In the genomic region with DNA sequence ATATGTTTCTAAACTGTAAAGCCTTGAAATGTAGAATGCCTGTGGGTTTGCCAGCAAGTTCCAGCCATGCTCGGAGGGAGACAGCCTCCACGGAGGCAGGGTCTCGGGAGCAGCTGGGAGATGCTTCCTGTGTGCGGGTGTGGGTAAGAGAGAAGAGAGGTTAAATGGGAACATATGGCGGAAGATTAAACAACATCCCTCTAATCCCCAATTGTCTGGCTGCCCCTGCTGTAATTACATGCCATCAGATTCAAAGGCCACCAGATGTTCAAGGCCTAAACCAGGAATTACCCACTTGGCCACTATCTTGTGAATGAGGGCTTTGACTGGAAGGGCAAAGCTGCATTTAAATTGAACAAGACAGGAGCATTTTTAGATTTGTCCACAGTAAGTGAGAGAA, we compare ENCODE assay signal across 1 cellular context.
TF ChIP-seq lines count a peak whose summit lies in the region.

No MANE protein-coding gene starts in this region.

TF ChIP-seq in SK-N-SH treated with all-trans-retinoic acid at 6 μM for 48 hours, 23 proteins besides CTCF, POLR2A, EP300 and RAD21 (continued from another document):
- TF ChIP-seq, protein P1, sequence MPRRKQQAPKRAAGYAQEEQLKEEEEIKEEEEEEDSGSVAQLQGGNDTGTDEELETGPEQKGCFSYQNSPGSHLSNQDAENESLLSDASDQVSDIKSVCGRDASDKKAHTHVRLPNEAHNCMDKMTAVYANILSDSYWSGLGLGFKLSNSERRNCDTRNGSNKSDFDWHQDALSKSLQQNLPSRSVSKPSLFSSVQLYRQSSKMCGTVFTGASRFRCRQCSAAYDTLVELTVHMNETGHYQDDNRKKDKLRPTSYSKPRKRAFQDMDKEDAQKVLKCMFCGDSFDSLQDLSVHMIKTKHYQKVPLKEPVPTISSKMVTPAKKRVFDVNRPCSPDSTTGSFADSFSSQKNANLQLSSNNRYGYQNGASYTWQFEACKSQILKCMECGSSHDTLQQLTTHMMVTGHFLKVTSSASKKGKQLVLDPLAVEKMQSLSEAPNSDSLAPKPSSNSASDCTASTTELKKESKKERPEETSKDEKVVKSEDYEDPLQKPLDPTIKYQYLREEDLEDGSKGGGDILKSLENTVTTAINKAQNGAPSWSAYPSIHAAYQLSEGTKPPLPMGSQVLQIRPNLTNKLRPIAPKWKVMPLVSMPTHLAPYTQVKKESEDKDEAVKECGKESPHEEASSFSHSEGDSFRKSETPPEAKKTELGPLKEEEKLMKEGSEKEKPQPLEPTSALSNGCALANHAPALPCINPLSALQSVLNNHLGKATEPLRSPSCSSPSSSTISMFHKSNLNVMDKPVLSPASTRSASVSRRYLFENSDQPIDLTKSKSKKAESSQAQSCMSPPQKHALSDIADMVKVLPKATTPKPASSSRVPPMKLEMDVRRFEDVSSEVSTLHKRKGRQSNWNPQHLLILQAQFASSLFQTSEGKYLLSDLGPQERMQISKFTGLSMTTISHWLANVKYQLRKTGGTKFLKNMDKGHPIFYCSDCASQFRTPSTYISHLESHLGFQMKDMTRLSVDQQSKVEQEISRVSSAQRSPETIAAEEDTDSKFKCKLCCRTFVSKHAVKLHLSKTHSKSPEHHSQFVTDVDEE (CRISPR knock-in tag; IDR thresholded peaks at IDR 0.05): no peak
